15 cellular contexts compared by ENCODE assay signal in the genomic region with DNA sequence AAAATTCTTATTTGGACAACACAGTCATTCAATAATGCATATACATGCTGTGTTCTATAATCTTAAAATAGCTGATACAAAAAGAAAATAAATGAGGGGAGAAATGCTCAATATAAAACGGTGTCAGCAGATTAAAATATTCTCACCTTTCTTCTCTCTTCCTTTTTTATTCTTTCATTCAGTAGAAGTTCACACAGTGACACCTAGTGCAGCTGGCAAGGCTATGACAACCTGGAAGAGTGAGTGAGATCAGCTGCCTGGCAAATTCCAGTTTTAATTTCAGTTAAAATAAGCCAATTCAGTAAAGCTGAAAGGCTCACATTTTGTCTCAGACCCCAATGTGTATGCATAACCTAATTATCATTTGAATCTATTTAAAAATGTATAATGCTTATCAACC.
A peak's percentile ranks its signal among the peaks of the same experiment; 100 is the strongest.
DNase-seq lines count a peak whose midpoint lies in the region; ATAC-seq, FAIRE-seq and TF ChIP-seq lines count a peak whose summit lies in the region.
"Had no signal": no experiment of that assay in that cellular context is flagged by ENCODE, and none has a peak within 500 bp of the region (broad histone marks: within the 10 kb centered on the region; RNA-seq: fewer than 3 reads in every experiment).

No MANE protein-coding gene starts in this region.

- in situ Hi-C loops in mammary epithelial cell (cut with MboI; ENCODE audit: low sequenced_read_pairs in 2 of 2), result no loop called here

- WGBS in mammary epithelial cell (ENCODE audit: low coverage, missing lambda C conversion rate), result 9% methylated on average over 1 of the region's 1 CpG

- no peak overlapping the region for H3K4me3 Mint-ChIP-seq in neural progenitor cell
- H3K4me3 Mint-ChIP-seq: CD4-positive, alpha-beta memory T cell had no signal

- no peaks in the 10 kb centered on the region for H3K4me1 ChIP-seq in mammary epithelial cell (ENCODE audit: insufficient read depth, low read length)
- H3K4me1 ChIP-seq in neural progenitor cell, result no peaks in the 10 kb centered on the region
- H3K4me1 ChIP-seq: body of pancreas, thyroid gland had no signal

- peak; percentile 19 to 49 for TF ChIP-seq CTCF in mammary epithelial cell (conservative IDR thresholded peaks at IDR 0.05 in 1 of 2, IDR thresholded peaks at IDR 0.05 in 1 of 2; ENCODE audit: extremely low read depth in 1 of 2, insufficient read depth in 1 of 2, low read depth in 1 of 2, low read length in 2 of 2)
- peak; percentile 32 for TF ChIP-seq CTCF in neural progenitor cell (IDR thresholded peaks at IDR 0.05)

- H3K4me2 ChIP-seq in mammary epithelial cell (ENCODE audit: insufficient read depth, low read depth, low read length) (no peak overlapping the region), neural progenitor cell (no peak overlapping the region)

- no peaks in the 10 kb centered on the region for H4K20me1 ChIP-seq in mammary epithelial cell (ENCODE audit: insufficient read depth, low read length)
- no peaks in the 10 kb centered on the region for H4K20me1 ChIP-seq in neural progenitor cell (ENCODE audit: low read depth)

- no peak overlapping the region for H3K27ac Mint-ChIP-seq in neural progenitor cell
- H3K27ac Mint-ChIP-seq: CD4-positive, alpha-beta memory T cell had no signal

- no peaks in the 10 kb centered on the region for H3K4me1 Mint-ChIP-seq in neural progenitor cell
- H3K4me1 Mint-ChIP-seq: CD4-positive, alpha-beta memory T cell had no signal

- CTCF ChIA-PET in mammary epithelial cell (lab: Charles Lee; ENCODE audit: low non-redundant PET), result no interaction called here

- H3K9me3 ChIP-seq in mammary epithelial cell (replicated peaks; ENCODE audit: insufficient read depth, low read length) (peaks cover 8% of the 10 kb centered on the region), neural progenitor cell (ENCODE audit: low read depth) (no peaks in the 10 kb centered on the region)
- H3K9me3 ChIP-seq: body of pancreas, thyroid gland had no signal

- dilution Hi-C loops in mammary epithelial cell (cut with HindIII; ENCODE audit: low sequenced_read_pairs), result no loop called here

- H3K36me3 ChIP-seq in mammary epithelial cell (ENCODE audit: insufficient read depth, low read length) (no peaks in the 10 kb centered on the region), neural progenitor cell (no peaks in the 10 kb centered on the region)
- H3K36me3 ChIP-seq: thyroid gland had no signal

- ATAC-seq in HG02840 (IDR thresholded peaks at IDR 0.05; ENCODE audit: low FRiP score, unreplicated experiment), result no peak
- ATAC-seq: body of pancreas, GM12878 had no signal

- H2AFZ ChIP-seq in mammary epithelial cell (ENCODE audit: low read depth, low read length), result no peak overlapping the region
- no peak overlapping the region for H2AFZ ChIP-seq in neural progenitor cell (replicated peaks)

- BruUV-seq in mammary epithelial cell (replicated peaks; lab: Mats Ljungman, UMichigan), result no TSS peak

- H3F3A ChIP-seq in neural progenitor cell (ENCODE audit: low read depth), result no peaks in the 10 kb centered on the region

- no peaks in the 10 kb centered on the region for H3K79me2 ChIP-seq in mammary epithelial cell (ENCODE audit: insufficient read depth, low read length)
- no peaks in the 10 kb centered on the region for H3K79me2 ChIP-seq in neural progenitor cell (ENCODE audit: low read depth)

- intact Hi-C loops in mammary epithelial cell (cut with micrococcal nuclease), result no loop called here

- no peak for FAIRE-seq in RCC 7860 (lab: Jason Lieb, UNC)
- FAIRE-seq: GM12878 had no signal

- H3K4me3 ChIP-seq in mammary epithelial cell (replicated peaks in 1 of 3; ENCODE audit: insufficient read depth in 1 of 3, low read depth in 2 of 3, low read length in 3 of 3), result no peak overlapping the region
- no peak overlapping the region for H3K4me3 ChIP-seq in neural progenitor cell
- H3K4me3 ChIP-seq: body of pancreas, GM12878, thyroid gland had no signal

- DNase-seq in NCI-H1092 treated with DMSO at 0.1 percent for 48 hours (lab: John Stamatoyannopoulos, UW) (peak; percentile 11), NCI-H1092 (lab: John Stamatoyannopoulos, UW) (no peak), NCI-H69 (lab: John Stamatoyannopoulos, UW) (peak; percentile 57), mammary epithelial cell (no peak), neural progenitor cell (ENCODE audit: low spot score) (no peak), RCC 7860 (ENCODE audit: low spot score) (no peak), putamen (ENCODE audit: low spot score) (no peak)
- DNase-seq: activated CD4-positive, alpha-beta T cell treated with anti-CD3 and anti-CD28 coated beads for 1 hour; body of pancreas; CD4-positive, alpha-beta memory T cell; NCI-H446 treated with DMSO at 0.1 percent for 48 hours; T-helper 2 cell; thyroid gland had no signal

- peaks cover 3% of the 10 kb centered on the region for H3K27me3 Mint-ChIP-seq in neural progenitor cell (ENCODE audit: insufficient read depth, low read depth)

- H3K27me3 ChIP-seq in mammary epithelial cell (ENCODE audit: insufficient read depth, low read length) (no peaks in the 10 kb centered on the region), neural progenitor cell (no peaks in the 10 kb centered on the region)
- H3K27me3 ChIP-seq: body of pancreas, thyroid gland had no signal

- H3K9me3 Mint-ChIP-seq in neural progenitor cell, result peaks cover 26% of the 10 kb centered on the region

- H3K9ac ChIP-seq in mammary epithelial cell (ENCODE audit: insufficient read depth, low read length) (no peak overlapping the region), neural progenitor cell (no peak overlapping the region)

- H3K27ac ChIP-seq in mammary epithelial cell (ENCODE audit: insufficient read depth, low read depth, low read length) (no peak overlapping the region), neural progenitor cell (no peak overlapping the region)
- H3K27ac ChIP-seq: body of pancreas, thyroid gland had no signal

- H3K36me3 Mint-ChIP-seq in neural progenitor cell, result peaks cover 4% of the 10 kb centered on the region
- H3K36me3 Mint-ChIP-seq: CD4-positive, alpha-beta memory T cell had no signal

Comparison
In these comparisons a context has a peak if more than half of its experiments do, and no peak if none do; other contexts are left out.
1. DNase-seq: peak in NCI-H1092 treated with DMSO at 0.1 percent for 48 hours (single experiment) and NCI-H69 (single experiment); none in NCI-H1092 (single experiment), mammary epithelial cell (single experiment), neural progenitor cell (single experiment), RCC 7860 (single experiment) and putamen (single experiment).